Comparison of ENCODE assay signal across 11 cellular contexts in genomic region chr3:149131594-149131993, GRCh38. TPM values are rescaled to one million over a fixed set of nuclear protein-coding genes. Genes with fewer than 3 reads are reported as not detected.
DNase-seq lines count a peak whose midpoint lies in the region; ATAC-seq, FAIRE-seq and TF ChIP-seq lines count a peak whose summit lies in the region.
"Had no signal": no experiment of that assay in that cellular context is flagged by ENCODE, and none has a peak within 500 bp of the region (broad histone marks: within the 10 kb centered on the region; RNA-seq: fewer than 3 reads in every experiment).

No MANE protein-coding gene starts in this region.

- H4K20me1 ChIP-seq in GM23338 (replicated peaks; ENCODE audit: insufficient read depth), result 0 out of 2 replicates have a peak, but pooled peaks cover 3% of the 10 kb centered on the region

- no peaks in the 10 kb centered on the region for H3F3A ChIP-seq in GM23338 (replicated peaks; ENCODE audit: low read depth)

- ATAC-seq in A549, result no peak
- ATAC-seq in GM23338, result no peak
- ATAC-seq in naive thymus-derived CD4-positive, alpha-beta T cell, result no peak
- no peak for ATAC-seq in GM18870 (IDR thresholded peaks at IDR 0.05; ENCODE audit: unreplicated experiment)

- H2AFZ ChIP-seq in GM23338, result no peak overlapping the region

- no peak for TF ChIP-seq EP300 in A549 (IDR thresholded peaks at IDR 0.05)

- 0 out of 6 replicates have a peak overlapping the region, but pooled peaks of 1 of the 2 experiments have one; percentile 15 for H3K27ac ChIP-seq in A549
- H3K27ac ChIP-seq in GM23338 (ENCODE audit: low read depth), result no peak overlapping the region
- peak overlapping the region in 4 of 5 donors; percentile 20 to 91 (median 36) for H3K27ac ChIP-seq in adrenal gland
- H3K27ac ChIP-seq in naive thymus-derived CD4-positive, alpha-beta T cell (ENCODE audit: low read depth, low read length), result peak overlapping the region; percentile 6

- H3K27me3 Mint-ChIP-seq in GM23338 (ENCODE audit: insufficient read depth, low read depth, poor library complexity), result peaks cover 7% of the 10 kb centered on the region
- peaks cover 0 to 11% (median 0%) of the 10 kb centered on the region in 5 donors for H3K27me3 Mint-ChIP-seq in naive thymus-derived CD4-positive, alpha-beta T cell

- POLR2A ChIA-PET in A549 (lab: Yijun Ruan, JAX), result no interaction called here
- POLR2A ChIA-PET in naive thymus-derived CD4-positive, alpha-beta T cell (lab: Charles Lee), result interaction anchor here (0.6 kb wide), 1 partner anchor 23 kb away, joined by 3 read pairs; no protein-coding TSS in a partner anchor

- no peak for FAIRE-seq in A549 (lab: Jason Lieb, UNC)
- FAIRE-seq: HTR-8/SVneo had no signal

- H3K9me3 Mint-ChIP-seq in GM23338, result no peaks in the 10 kb centered on the region
- no peaks in the 10 kb centered on the region for H3K9me3 Mint-ChIP-seq in naive thymus-derived CD4-positive, alpha-beta T cell

- no peak overlapping the region for H3K27ac Mint-ChIP-seq in GM23338
- H3K27ac Mint-ChIP-seq in naive thymus-derived CD4-positive, alpha-beta T cell, result peak overlapping the region in 8 of 9 donors; percentile 57 to 90 (median 77)

- H3K4me3 ChIP-seq in A549 (no peak overlapping the region), GM23338 (peak overlapping the region; percentile 65), adrenal gland (peak overlapping the region in 1 of 4 donors; percentile 6)
- H3K4me3 ChIP-seq in naive thymus-derived CD4-positive, alpha-beta T cell (ENCODE audit: low read length), result no peak overlapping the region

- TF ChIP-seq RAD21 in A549 (conservative IDR thresholded peaks at IDR 0.05 in 1 of 2, IDR thresholded peaks at IDR 0.05 in 1 of 2), result no peak

- 0 out of 2 replicates have a peak, but pooled peaks cover 8% of the 10 kb centered on the region for H3K27me3 ChIP-seq in GM23338 (ENCODE audit: insufficient read depth)
- no peaks in the 10 kb centered on the region for H3K27me3 ChIP-seq in adrenal gland
- no peaks in the 10 kb centered on the region for H3K27me3 ChIP-seq in naive thymus-derived CD4-positive, alpha-beta T cell (ENCODE audit: control insufficient read depth in 2 of 2, insufficient read depth in 2 of 2, low read length in 2 of 2)

- no peak for TF ChIP-seq POLR2A in A549 (IDR thresholded peaks at IDR 0.05; ENCODE audit: low read length)
- TF ChIP-seq POLR2A in adrenal gland (IDR thresholded peaks at IDR 0.05), result no peak

- intact Hi-C loops in adrenal gland (cut with DNase I), result no loop called here
- intact Hi-C loops in naive thymus-derived CD4-positive, alpha-beta T cell (cut with micrococcal nuclease), result loop anchor here in 1 of 2 donors (2.0 kb wide), 1 partner anchor 15 kb away; no protein-coding TSS in a partner anchor

- H3K36me3 ChIP-seq in GM23338 (ENCODE audit: insufficient read depth) (no peaks in the 10 kb centered on the region; the same call in 1 of the 2 replicates), adrenal gland (replicated peaks in 1 of 2) (no peaks in the 10 kb centered on the region)
- peaks cover 0 to 8% (median 0%) of the 10 kb centered on the region in 3 experiments for H3K36me3 ChIP-seq in naive thymus-derived CD4-positive, alpha-beta T cell (ENCODE audit: control insufficient read depth in 2 of 3, insufficient read depth in 3 of 3, low read length in 3 of 3)

- H3K4me1 ChIP-seq in A549 (peaks cover 44% of the 10 kb centered on the region), GM23338 (ENCODE audit: insufficient read depth) (peaks cover 28% of the 10 kb centered on the region), adrenal gland (replicated peaks in 1 of 2) (peaks cover 10 to 43% of the 10 kb centered on the region in 2 donors)
- peaks cover 27 to 29% of the 10 kb centered on the region in 2 donors for H3K4me1 ChIP-seq in naive thymus-derived CD4-positive, alpha-beta T cell (ENCODE audit: control insufficient read depth in 2 of 2, insufficient read depth in 2 of 2, low read length in 2 of 2)

- TF ChIP-seq CTCF in A549 (IDR thresholded peaks at IDR 0.05), result no peak
- no peak for TF ChIP-seq CTCF in GM23338 (conservative IDR thresholded peaks at IDR 0.05; ENCODE audit: low read depth in 2 of 2)
- no peak for TF ChIP-seq CTCF in adrenal gland (IDR thresholded peaks at IDR 0.05)

- peak overlapping the region; percentile 97 for H3K4me2 ChIP-seq in A549
- peak overlapping the region; percentile 84 for H3K4me2 ChIP-seq in GM23338

- H3K79me2 ChIP-seq in GM23338 (replicated peaks; ENCODE audit: insufficient read depth), result peaks cover 66% of the 10 kb centered on the region

- 73% methylated on average over 4 of the region's 4 CpGs for WGBS in A549 (ENCODE audit: missing lambda C conversion rate)
- WGBS in adrenal gland, 4 donors, result 56 to 71% (median 62%) methylated on average over 4 of the region's 4 CpGs

- H3K36me3 Mint-ChIP-seq in GM23338 (ENCODE audit: low read depth), result peaks cover 4% of the 10 kb centered on the region
- peaks cover 0 to 12% (median 0%) of the 10 kb centered on the region in 5 donors for H3K36me3 Mint-ChIP-seq in naive thymus-derived CD4-positive, alpha-beta T cell

- DNase-seq in A549 (ENCODE audit: low read depth in 1 of 2, low spot score in 1 of 2), result no peak
- DNase-seq in GM23338 (ENCODE audit: low spot score), result no peak
- DNase-seq in adrenal gland, result no peak
- no peak for DNase-seq in naive thymus-derived CD4-positive, alpha-beta T cell
- DNase-seq in middle frontal gyrus (ENCODE audit: extremely low spot score, low spot score), result no peak
- no peak for DNase-seq in AG08396 (ENCODE audit: low spot score)
- DNase-seq in NCI-H524 (lab: John Stamatoyannopoulos, UW), result no peak
- DNase-seq: COR-L47, head of caudate nucleus had no signal

- peak overlapping the region; percentile 86 for H3K4me3 Mint-ChIP-seq in GM23338
- peak overlapping the region; percentile 74 to 98 (median 94) for H3K4me3 Mint-ChIP-seq in naive thymus-derived CD4-positive, alpha-beta T cell

- H3K9me2 ChIP-seq in GM23338 (ENCODE audit: insufficient read depth), result peaks cover 3% of the 10 kb centered on the region; the same call in 1 of the 2 replicates

- CTCF ChIA-PET in A549 (lab: Yijun Ruan, JAX), result interaction anchor here (0.7 to 2.6 kb wide), 6 partner anchors 9 to 203 kb away, joined by 3 to 17 read pairs (median 4); no protein-coding TSS in a partner anchor
- CTCF ChIA-PET in naive thymus-derived CD4-positive, alpha-beta T cell (lab: Charles Lee), result interaction anchor here (5.2 kb wide), 1 partner anchor 11 kb away, joined by 27 read pairs; no protein-coding TSS in a partner anchor

- H3K9me3 ChIP-seq in A549 (no peaks in the 10 kb centered on the region), adrenal gland (replicated peaks in 1 of 3) (no peaks in the 10 kb centered on the region)
- H3K9me3 ChIP-seq in naive thymus-derived CD4-positive, alpha-beta T cell (ENCODE audit: control insufficient read depth in 2 of 3, low read length in 3 of 3), result no peaks in the 10 kb centered on the region

- peaks cover 44% of the 10 kb centered on the region for H3K4me1 Mint-ChIP-seq in GM23338
- H3K4me1 Mint-ChIP-seq in naive thymus-derived CD4-positive, alpha-beta T cell, result peaks cover 27 to 68% (median 58%) of the 10 kb centered on the region in 7 donors

TF ChIP-seq in A549, 52 proteins besides CTCF, POLR2A, EP300 and RAD21 (continues in another document):
- no peak for TF ChIP-seq MAFK (IDR thresholded peaks at IDR 0.05; ENCODE audit: partially characterized antibody)
- TF ChIP-seq RFX5 (IDR thresholded peaks at IDR 0.05), result no peak
- TF ChIP-seq RCOR1 (IDR thresholded peaks at IDR 0.05; ENCODE audit: low read depth, low read length), result no peak
- no peak for TF ChIP-seq CBX8 (IDR thresholded peaks at IDR 0.05)

TF ChIP-seq in GM23338, 12 proteins besides CTCF, POLR2A, EP300 and RAD21 (continues in another document):
- TF ChIP-seq EZH2phosphoT487 (IDR thresholded peaks at IDR 0.05; ENCODE audit: unreplicated experiment), result no peak
- TF ChIP-seq JUNB (IDR thresholded peaks at IDR 0.05; ENCODE audit: unreplicated experiment), result no peak
- no peak for TF ChIP-seq ZNF331 (CRISPR knock-in tag; IDR thresholded peaks at IDR 0.05; ENCODE audit: low read depth)
- no peak for TF ChIP-seq NANOG (IDR thresholded peaks at IDR 0.05; ENCODE audit: borderline replicate concordance)
- TF ChIP-seq STAT1 (IDR thresholded peaks at IDR 0.05; ENCODE audit: unreplicated experiment), result no peak
- TF ChIP-seq ZNF114 (CRISPR knock-in tag; IDR thresholded peaks at IDR 0.05), result no peak
- no peak for TF ChIP-seq POLR2AphosphoS5 (IDR thresholded peaks at IDR 0.05; ENCODE audit: low read depth)
- TF ChIP-seq CREB1 (CRISPR knock-in tag; IDR thresholded peaks at IDR 0.05; ENCODE audit: low read depth), result no peak

RNA-seq across cellular contexts. Expression of gene HPS3, which starts 2.2 kb away (rescaled TPM):
- polyA plus RNA-seq in A549 (2011; rRNA removed) (48.0 and 48.8 TPM in 2 replicates), A549 (2017; fragmentation: RNase III; extraction: RNeasy Plus Mini Kit Qiagen cat#74134 plus additional on column Dnase treatment) (25.5 to 28.4 TPM (median 26.1 TPM) in 3 replicates), GM23338 (2016; fragmentation: Nextera tagmentation; extraction: Ambion mirVana) (40.9 and 41.7 TPM in 2 replicates), adrenal gland (10 to 100 TPM in 1 of 3 donors, 1 to 10 TPM in 2; 6.7 to 35.5 (median 7.3) TPM)
- polyA plus RNA-seq in A549 (2012; cell fraction: cytosol; rRNA removed), result 17.8 and 24.3 TPM in 2 replicates
- polyA plus RNA-seq in A549 (2012; cell fraction: nucleus; rRNA removed), result 8.7 and 9.5 TPM in 2 replicates
- 20.2 and 23.3 TPM in 2 replicates for polyA minus RNA-seq in A549 (2011; rRNA and poly(A)+ RNA removed)
- 61.9 and 66.8 TPM in 2 replicates for total RNA-seq in GM23338 (2014; rRNA removed; shearing (Covaris generic))
- total RNA-seq in adrenal gland, result 10 to 100 TPM; 20.2 to 38.2 (median 28.9) TPM
- 10 to 100 TPM; 13.6 to 25.8 (median 23.4) TPM for total RNA-seq in naive thymus-derived CD4-positive, alpha-beta T cell
- polyA plus RNA-seq in naive thymus-derived CD4-positive, alpha-beta T cell, result 10 to 100 TPM; 32.9 to 33.5 TPM

RNA-seq across cellular contexts. Expression of gene HLTF, which starts 45.3 kb away (rescaled TPM):
- polyA plus RNA-seq in A549 (2011; rRNA removed) (43.9 and 61.6 TPM in 2 replicates), A549 (2017; fragmentation: RNase III; extraction: RNeasy Plus Mini Kit Qiagen cat#74134 plus additional on column Dnase treatment) (25.5 to 26.7 TPM (median 26.3 TPM) in 3 replicates), GM23338 (2016; fragmentation: Nextera tagmentation; extraction: Ambion mirVana) (118 and 146 TPM in 2 replicates), adrenal gland (10 to 100 TPM in 1 of 3 donors, 1 to 10 TPM in 2; 5.6 to 41.0 (median 6.0) TPM)
- polyA plus RNA-seq in A549 (2012; cell fraction: cytosol; rRNA removed), result 7.3 and 8.1 TPM in 2 replicates
- polyA plus RNA-seq in A549 (2012; cell fraction: nucleus; rRNA removed), result 11.3 and 14.9 TPM in 2 replicates
- polyA minus RNA-seq in A549 (2011; rRNA and poly(A)+ RNA removed), result 12.8 and 18.3 TPM in 2 replicates
- total RNA-seq in GM23338 (2014; rRNA removed; shearing (Covaris generic)), result 87.6 and 89.5 TPM in 2 replicates
- total RNA-seq in adrenal gland, result 100 to 1,000 TPM in 1 of 8 donors, 10 to 100 TPM in 7; 30.4 to 102 (median 55.5) TPM
- total RNA-seq in naive thymus-derived CD4-positive, alpha-beta T cell, result 10 to 100 TPM in 4 of 5 experiments, 1 to 10 TPM in 1; 9.1 to 26.5 (median 17.3) TPM
- polyA plus RNA-seq in naive thymus-derived CD4-positive, alpha-beta T cell, result 10 to 100 TPM; 18.5 to 26.1 TPM
